ENCODE assay signal across 21 cellular contexts in genomic region chr5:148740466-148740865, GRCh38.
"Had no signal": no experiment of that assay in that cellular context is flagged by ENCODE, and none has a peak within 500 bp of the region (broad histone marks: within the 10 kb centered on the region; RNA-seq: fewer than 3 reads in every experiment).

No MANE protein-coding gene starts in this region.

- H3K36me3 ChIP-seq: adrenal gland, ascending aorta, brain microvascular endothelial cell, left lung, pancreas, stomach, vagina had no signal

- H3K27ac Mint-ChIP-seq: activated naive CD8-positive, alpha-beta T cell; activated T-helper 17 cell treated with anti-CD3 and anti-CD28 coated beads, Interleukin-2, amount 50 U/mL, for 72 hours; nephron progenitor cell; stimulated activated memory B cell treated with anti-CD40 and anti-IgM and Interleukin-4, amounts not matched to agents 10 μg/mL and 1 μg/mL and 100 μg/mL, for 72 hours; type B pancreatic cell had no signal

- H3K9me3 Mint-ChIP-seq: activated T-helper 17 cell treated with anti-CD3 and anti-CD28 coated beads, Interleukin-2, amount 50 U/mL, for 72 hours; nephron progenitor cell; type B pancreatic cell had no signal

- ATAC-seq: activated CD4-positive, CD25-positive, alpha-beta regulatory T cell treated with anti-CD3 and anti-CD28 coated beads, Interleukin-2, amount 50 U/mL, for 24 hours; activated T-helper 17 cell treated with anti-CD3 and anti-CD28 coated beads, Interleukin-2, amount 50 U/mL, for 72 hours; stimulated activated memory B cell treated with anti-CD40 and anti-IgM and Interleukin-4, amounts not matched to agents 10 μg/mL and 1 μg/mL and 100 μg/mL, for 72 hours had no signal

- H3K27me3 Mint-ChIP-seq: stimulated activated memory B cell treated with anti-CD40 and anti-IgM and Interleukin-4, amounts not matched to agents 10 μg/mL and 1 μg/mL and 100 μg/mL, for 72 hours had no signal

- H3K4me1 ChIP-seq: adrenal gland, foreskin keratinocyte, testis, vagina had no signal

- H3K9me3 ChIP-seq: adrenal gland, ascending aorta, left lung, pancreas, stomach, testis, vagina had no signal

- H3K4me1 Mint-ChIP-seq: activated T-helper 17 cell treated with anti-CD3 and anti-CD28 coated beads, Interleukin-2, amount 50 U/mL, for 72 hours; nephron progenitor cell had no signal

- H3K4me3 Mint-ChIP-seq: activated naive CD8-positive, alpha-beta T cell; activated T-helper 17 cell treated with anti-CD3 and anti-CD28 coated beads, Interleukin-2, amount 50 U/mL, for 72 hours; nephron progenitor cell; stimulated activated memory B cell treated with anti-CD40 and anti-IgM and Interleukin-4, amounts not matched to agents 10 μg/mL and 1 μg/mL and 100 μg/mL, for 72 hours; type B pancreatic cell had no signal

- H3K36me3 Mint-ChIP-seq: activated naive CD8-positive, alpha-beta T cell; stimulated activated memory B cell treated with anti-CD40 and anti-IgM and Interleukin-4, amounts not matched to agents 10 μg/mL and 1 μg/mL and 100 μg/mL, for 72 hours; type B pancreatic cell had no signal

- H3K4me3 ChIP-seq: adrenal gland, ascending aorta, left lung, pancreas, stomach, testis, vagina had no signal

- H3K27me3 ChIP-seq: adrenal gland, ascending aorta, brain microvascular endothelial cell, foreskin keratinocyte, left lung, pancreas, stomach, testis, vagina had no signal

- DNase-seq: activated naive CD4-positive, alpha-beta T cell; activated T-cell treated with anti-CD3 and anti-CD28 coated beads, Interleukin-2, amount 50 U/mL, for 1 hour; effector CD8-positive, alpha-beta T cell; hippocampal formation; left lung; nephron progenitor cell; pancreas; stimulated activated CD4-positive, alpha-beta T cell treated with anti-CD3 and anti-CD28 coated beads, Interleukin-2, amount 100 ng/mL, for 24 hours; stomach; testis had no signal

- H3K27ac ChIP-seq: ascending aorta, brain microvascular endothelial cell, foreskin keratinocyte, left lung, testis, vagina, VCaP had no signal
